ENCODE assay signal across 14 cellular contexts in genomic region chr6:35304299-35304698, GRCh38. TPM values are rescaled to one million over a fixed set of nuclear protein-coding genes. Genes with fewer than 3 reads are reported as not detected.
DNase-seq lines count a peak whose midpoint lies in the region; ATAC-seq and TF ChIP-seq lines count a peak whose summit lies in the region.
"Had no signal": no experiment of that assay in that cellular context is flagged by ENCODE, and none has a peak within 500 bp of the region (broad histone marks: within the 10 kb centered on the region; RNA-seq: fewer than 3 reads in every experiment).

No MANE protein-coding gene starts in this region.

- H3K4me1 Mint-ChIP-seq in T-helper 1 cell treated with Interleukin-12 subunit alpha and Interleukin-12 subunit beta and Interleukin-4 antibody, amounts not matched to agents 30 μg/mL and 1 μg/mL, for 36 hours (ENCODE audit: low read depth), result peaks cover 70% of the 10 kb centered on the region
- peaks cover 38 to 60% (median 52%) of the 10 kb centered on the region in 3 donors for H3K4me1 Mint-ChIP-seq in IgD-negative memory B cell
- peaks cover 66% of the 10 kb centered on the region for H3K4me1 Mint-ChIP-seq in activated naive CD8-positive, alpha-beta T cell treated with anti-CD3 and anti-CD28 coated beads, Interleukin-2, amount 10 ng/mL, durations not matched to agents 7 days and 5 days
- H3K4me1 Mint-ChIP-seq in nephron progenitor cell, result peaks cover 26% of the 10 kb centered on the region

- H3K4me3 Mint-ChIP-seq in T-helper 1 cell treated with Interleukin-12 subunit alpha and Interleukin-12 subunit beta and Interleukin-4 antibody, amounts not matched to agents 30 μg/mL and 1 μg/mL, for 36 hours, result peak overlapping the region; percentile 89
- H3K4me3 Mint-ChIP-seq in IgD-negative memory B cell (peak overlapping the region in 3 of 4 donors; percentile 84 to 90 (median 86)), nephron progenitor cell (no peak overlapping the region)
- H3K4me3 Mint-ChIP-seq in activated naive CD8-positive, alpha-beta T cell treated with anti-CD3 and anti-CD28 coated beads, Interleukin-2, amount 10 ng/mL, durations not matched to agents 7 days and 5 days, result peak overlapping the region; percentile 87

- no peak for DNase-seq in T-helper 1 cell
- no peak for DNase-seq in activated naive CD8-positive, alpha-beta T cell treated with anti-CD3 and anti-CD28 coated beads, Interleukin-2, amount 10 ng/mL, durations not matched to agents 7 days and 5 days
- no peak for DNase-seq in nephron progenitor cell
- no peak for DNase-seq in kidney tubule cell (ENCODE audit: low spot score)
- DNase-seq: aorta, head of caudate nucleus, Karpas-422, kidney glomerular epithelial cell, NCI-H1694, NCI-H510A had no signal

- H3K27ac Mint-ChIP-seq in T-helper 1 cell treated with Interleukin-12 subunit alpha and Interleukin-12 subunit beta and Interleukin-4 antibody, amounts not matched to agents 30 μg/mL and 1 μg/mL, for 36 hours, result peak overlapping the region; percentile 99
- H3K27ac Mint-ChIP-seq in IgD-negative memory B cell (peak overlapping the region; percentile 90 to 98 (median 97)), nephron progenitor cell (peak overlapping the region; percentile 14)
- H3K27ac Mint-ChIP-seq in activated naive CD8-positive, alpha-beta T cell treated with anti-CD3 and anti-CD28 coated beads, Interleukin-2, amount 10 ng/mL, durations not matched to agents 7 days and 5 days, result peak overlapping the region; percentile 94

- no peak for ATAC-seq in activated naive CD8-positive, alpha-beta T cell treated with anti-CD3 and anti-CD28 coated beads, Interleukin-2, amount 10 ng/mL, durations not matched to agents 7 days and 5 days (ENCODE audit: low read depth)
- ATAC-seq in HG02642 (IDR thresholded peaks at IDR 0.05; ENCODE audit: poor library complexity, unreplicated experiment) (no peak), GM18907 (IDR thresholded peaks at IDR 0.05; ENCODE audit: unreplicated experiment) (no peak)

- TF ChIP-seq CTCF in nephron progenitor cell (IDR thresholded peaks at IDR 0.05), result no peak

- POLR2A ChIA-PET in activated naive CD8-positive, alpha-beta T cell treated with anti-CD3 and anti-CD28 coated beads, Interleukin-2, amount 10 ng/mL, durations not matched to agents 7 days and 5 days (lab: Charles Lee), result interaction anchor here (0.7 to 2.3 kb wide), 2 partner anchors 164 to 1382 kb away, joined by 3 to 12 read pairs; partner anchors contain the start of gene RPL10A

- peaks cover 60% of the 10 kb centered on the region for H3K36me3 Mint-ChIP-seq in T-helper 1 cell treated with Interleukin-12 subunit alpha and Interleukin-12 subunit beta and Interleukin-4 antibody, amounts not matched to agents 30 μg/mL and 1 μg/mL, for 36 hours (ENCODE audit: low read depth)
- H3K36me3 Mint-ChIP-seq in IgD-negative memory B cell (peaks cover 7% of the 10 kb centered on the region), nephron progenitor cell (ENCODE audit: low read depth) (no peaks in the 10 kb centered on the region)
- peaks cover 39% of the 10 kb centered on the region for H3K36me3 Mint-ChIP-seq in activated naive CD8-positive, alpha-beta T cell treated with anti-CD3 and anti-CD28 coated beads, Interleukin-2, amount 10 ng/mL, durations not matched to agents 7 days and 5 days

- no peaks in the 10 kb centered on the region for H3K9me3 Mint-ChIP-seq in T-helper 1 cell treated with Interleukin-12 subunit alpha and Interleukin-12 subunit beta and Interleukin-4 antibody, amounts not matched to agents 30 μg/mL and 1 μg/mL, for 36 hours
- H3K9me3 Mint-ChIP-seq in IgD-negative memory B cell (no peaks in the 10 kb centered on the region), nephron progenitor cell (no peaks in the 10 kb centered on the region)
- H3K9me3 Mint-ChIP-seq in activated naive CD8-positive, alpha-beta T cell treated with anti-CD3 and anti-CD28 coated beads, Interleukin-2, amount 10 ng/mL, durations not matched to agents 7 days and 5 days, result no peaks in the 10 kb centered on the region

- H3K27me3 Mint-ChIP-seq in T-helper 1 cell treated with Interleukin-12 subunit alpha and Interleukin-12 subunit beta and Interleukin-4 antibody, amounts not matched to agents 30 μg/mL and 1 μg/mL, for 36 hours (ENCODE audit: low read depth), result no peaks in the 10 kb centered on the region
- H3K27me3 Mint-ChIP-seq in IgD-negative memory B cell (no peaks in the 10 kb centered on the region), nephron progenitor cell (ENCODE audit: low read depth, poor library complexity) (peaks cover 16% of the 10 kb centered on the region)
- no peaks in the 10 kb centered on the region for H3K27me3 Mint-ChIP-seq in activated naive CD8-positive, alpha-beta T cell treated with anti-CD3 and anti-CD28 coated beads, Interleukin-2, amount 10 ng/mL, durations not matched to agents 7 days and 5 days

RNA-seq across cellular contexts. Expression of gene DEF6, which starts 6.7 kb away (rescaled TPM):
- 122 TPM for polyA plus RNA-seq in IgD-negative memory B cell
- 100 to 1,000 TPM; 213 to 216 TPM for total RNA-seq in activated naive CD8-positive, alpha-beta T cell treated with anti-CD3 and anti-CD28 coated beads, Interleukin-2, amount 10 ng/mL, durations not matched to agents 7 days and 5 days

RNA-seq across cellular contexts. Expression of gene PPARD, which starts 38.1 kb away (rescaled TPM):
- polyA plus RNA-seq in IgD-negative memory B cell, result 8.4 TPM
- 10 to 100 TPM; 43.0 to 45.9 TPM for total RNA-seq in activated naive CD8-positive, alpha-beta T cell treated with anti-CD3 and anti-CD28 coated beads, Interleukin-2, amount 10 ng/mL, durations not matched to agents 7 days and 5 days

RNA-seq across cellular contexts. Expression of gene ZNF76, which starts 44.8 kb away (rescaled TPM):
- polyA plus RNA-seq in IgD-negative memory B cell, result 41.5 TPM
- 10 to 100 TPM; 63.0 to 66.0 TPM for total RNA-seq in activated naive CD8-positive, alpha-beta T cell treated with anti-CD3 and anti-CD28 coated beads, Interleukin-2, amount 10 ng/mL, durations not matched to agents 7 days and 5 days

Comparison
In these comparisons a context has a peak if more than half of its experiments do, and no peak if none do; other contexts are left out.
1. H3K27ac Mint-ChIP-seq: peak in every context shown above with its lines; median percentile 99 in T-helper 1 cell treated with Interleukin-12 subunit alpha and Interleukin-12 subunit beta and Interleukin-4 antibody, amounts not matched to agents 30 μg/mL and 1 μg/mL, for 36 hours; 97 in IgD-negative memory B cell; 94 in activated naive CD8-positive, alpha-beta T cell treated with anti-CD3 and anti-CD28 coated beads, Interleukin-2, amount 10 ng/mL, durations not matched to agents 7 days and 5 days; 14 in nephron progenitor cell.